Comparison of ENCODE assay signal across 9 cellular contexts in genomic region chr17:67139784-67140665, GRCh38.
DNase-seq lines count a peak whose midpoint lies in the region; ATAC-seq, FAIRE-seq and TF ChIP-seq lines count a peak whose summit lies in the region.
"Had no signal": no experiment of that assay in that cellular context is flagged by ENCODE, and none has a peak within 500 bp of the region (broad histone marks: within the 10 kb centered on the region; RNA-seq: fewer than 3 reads in every experiment).

No MANE protein-coding gene starts in this region.

- POLR2A ChIA-PET in A549 (lab: Yijun Ruan, JAX), result no interaction called here

- peaks cover 33% of the 10 kb centered on the region for H3F3A ChIP-seq in GM23248 (ENCODE audit: insufficient read depth)

- peak; percentile 52 to 79; a peak in 3 of 6 replicates for ATAC-seq in A549
- ATAC-seq in HG03025 (IDR thresholded peaks at IDR 0.05; ENCODE audit: low FRiP score, unreplicated experiment), result no peak

- TF ChIP-seq EP300 in A549 (IDR thresholded peaks at IDR 0.05), result no peak

- H2AFZ ChIP-seq in GM23248, result no peak overlapping the region

- no peak for TF ChIP-seq POLR2A in A549 (IDR thresholded peaks at IDR 0.05; ENCODE audit: low read length)

- peaks cover 33% of the 10 kb centered on the region for H3K36me3 ChIP-seq in GM23248 (ENCODE audit: low read depth)
- peaks cover 74% of the 10 kb centered on the region for H3K36me3 ChIP-seq in adipocyte (ENCODE audit: control insufficient read depth, insufficient read depth, low read length, severe bottlenecking)

- H3K4me2 ChIP-seq in A549 (peak overlapping the region; percentile 64), GM23248 (ENCODE audit: unreplicated experiment) (no peak overlapping the region)

- H3K9ac ChIP-seq in GM23248, result no peak overlapping the region
- no peak overlapping the region for H3K9ac ChIP-seq in adipocyte (ENCODE audit: low read length)

- DNase-seq in A549 (ENCODE audit: low read depth in 1 of 2, low spot score in 1 of 2) (peak in 1 of 2 experiments; percentile 31), GM23248 (peak; percentile 52), adipocyte (ENCODE audit: low read depth) (peak; percentile 55), left kidney (ENCODE audit: low read depth, low spot score) (peak; percentile 15), cerebellar nuclear complex (lab: John Stamatoyannopoulos, UW) (no peak)
- no peak for DNase-seq in NK-92 treated with Interleukin-12 subunit alpha and Interleukin-12 subunit beta, amount 100 ng/mL, for 24 hours (lab: John Stamatoyannopoulos, UW)
- DNase-seq in stimulated activated CD4-positive, alpha-beta T cell treated with anti-CD3 and anti-CD28 coated beads, Interleukin-12 subunit alpha, Interleukin-12 subunit beta, amount 100 ng/mL, for 4 hours, result no peak
- DNase-seq: stimulated activated naive CD4-positive, alpha-beta T cell treated with Interleukin-2 at 50 U/mL for 16 hours had no signal

- CTCF ChIA-PET in A549 (lab: Yijun Ruan, JAX), result interaction anchor here (0.6 to 1.9 kb wide), 7 partner anchors 9 to 92 kb away, joined by 3 to 6 read pairs (median 4); no protein-coding TSS in a partner anchor

- peaks cover 5% of the 10 kb centered on the region; the same call in 1 of the 3 replicates for H3K9me3 ChIP-seq in A549
- H3K9me3 ChIP-seq in GM23248 (ENCODE audit: low read depth), result no peaks in the 10 kb centered on the region
- H3K9me3 ChIP-seq in adipocyte (ENCODE audit: control insufficient read depth, low read length), result peaks cover 5% of the 10 kb centered on the region

- no peak for TF ChIP-seq CTCF in A549 (IDR thresholded peaks at IDR 0.05)

- no peaks in the 10 kb centered on the region for H3K27me3 ChIP-seq in GM23248 (replicated peaks; ENCODE audit: insufficient read depth)
- H3K27me3 ChIP-seq in adipocyte (replicated peaks; ENCODE audit: control insufficient read depth, insufficient read depth, low read length), result no peaks in the 10 kb centered on the region

- TF ChIP-seq RAD21 in A549 (conservative IDR thresholded peaks at IDR 0.05 in 1 of 2, IDR thresholded peaks at IDR 0.05 in 1 of 2), result peak; percentile 10 to 18; a peak in 1 of 5 replicates

- H3K79me2 ChIP-seq in GM23248 (ENCODE audit: insufficient read depth), result peaks cover 6% of the 10 kb centered on the region; the same call in 1 of the 2 replicates

- H3K4me1 ChIP-seq in A549 (peaks cover 21% of the 10 kb centered on the region), GM23248 (ENCODE audit: insufficient read depth) (peaks cover 29% of the 10 kb centered on the region), adipocyte (ENCODE audit: control insufficient read depth, insufficient read depth, low read length) (peaks cover 20% of the 10 kb centered on the region)

- H3K27ac ChIP-seq in A549 (peak overlapping the region; percentile 30 to 78; a peak in 5 of 6 replicates), GM23248 (peak overlapping the region; percentile 29)

- WGBS in A549 (ENCODE audit: missing lambda C conversion rate), result 56% methylated on average over 10 of the region's 10 CpGs
- WGBS in GM23248 (ENCODE audit: low coverage in 1 of 2, low lambda C conversion rate in 2 of 2, missing lambda C conversion rate in 2 of 2), 2 experiments, result 77 to 80% methylated on average over 10 of the region's 10 CpGs

- H3K9me2 ChIP-seq in GM23248 (ENCODE audit: insufficient read depth), result no peaks in the 10 kb centered on the region

- in situ Hi-C loops in GM23248 (cut with MboI), result no loop called here

- no peak overlapping the region for H3K4me3 ChIP-seq in A549
- no peak overlapping the region for H3K4me3 ChIP-seq in GM23248
- peak overlapping the region; percentile 8 for H3K4me3 ChIP-seq in adipocyte (ENCODE audit: low read length)

- no peaks in the 10 kb centered on the region for H4K20me1 ChIP-seq in GM23248 (ENCODE audit: insufficient read depth)

- FAIRE-seq in A549 (lab: Jason Lieb, UNC), result peak; percentile 32

TF ChIP-seq in A549, 52 proteins besides CTCF, POLR2A, EP300 and RAD21:
- TF ChIP-seq JUNB (IDR thresholded peaks at IDR 0.05) (peak; percentile 48; the same call in 1 of the 2 replicates), FOSL2 (IDR thresholded peaks at IDR 0.05) (0 out of 2 replicates have a peak, but pooled peaks have one; percentile 48), FOSL2 (CRISPR knock-in tag; IDR thresholded peaks at IDR 0.05) (peak; percentile 75), HES2 (IDR thresholded peaks at IDR 0.05) (peak; percentile 32; the same call in 1 of the 2 replicates), CEBPB (IDR thresholded peaks at IDR 0.05) (peak; percentile 91 to 95), BHLHE40 (IDR thresholded peaks at IDR 0.05; ENCODE audit: low read depth, low read length) (no peak), EHMT2 (IDR thresholded peaks at IDR 0.05; ENCODE audit: low read depth) (no peak), REST (IDR thresholded peaks at IDR 0.05) (no peak), BCL3 (IDR thresholded peaks at IDR 0.05) (no peak), MAFK (IDR thresholded peaks at IDR 0.05; ENCODE audit: partially characterized antibody) (peak; percentile 41), MYC (IDR thresholded peaks at IDR 0.05; ENCODE audit: borderline replicate concordance, low read length) (no peak)
TF ChIP-seq in A549: peak in this region for 5.

Comparison
In these comparisons a context has a peak if more than half of its experiments do, and no peak if none do; other contexts are left out.
1. DNase-seq: peak in GM23248 (single experiment), adipocyte (single experiment) and left kidney (single experiment); none in NK-92 treated with Interleukin-12 subunit alpha and Interleukin-12 subunit beta, amount 100 ng/mL, for 24 hours (single experiment), cerebellar nuclear complex (0 of 2) and stimulated activated CD4-positive, alpha-beta T cell treated with anti-CD3 and anti-CD28 coated beads, Interleukin-12 subunit alpha, Interleukin-12 subunit beta, amount 100 ng/mL, for 4 hours (single experiment).